31 cellular contexts compared by ENCODE assay signal in the genomic region with DNA sequence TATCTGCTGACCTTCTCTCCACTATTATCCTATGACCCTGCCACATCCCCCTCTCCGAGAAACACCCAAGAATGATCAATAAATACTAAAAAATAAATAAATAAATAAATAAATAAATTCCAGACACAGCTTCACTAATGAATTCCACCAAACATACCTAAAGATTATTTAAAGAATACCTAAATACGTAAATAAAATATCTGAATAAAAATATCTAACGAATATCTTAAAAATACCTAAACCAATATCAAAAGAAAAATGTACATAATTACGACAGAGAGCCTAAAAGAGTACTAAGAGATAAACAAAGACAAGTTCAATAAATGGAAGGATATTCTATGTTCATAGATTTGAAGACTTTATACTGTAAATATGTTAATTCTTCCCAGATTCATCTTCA.
"Had no signal": no experiment of that assay in that cellular context is flagged by ENCODE, and none has a peak within 500 bp of the region (broad histone marks: within the 10 kb centered on the region; RNA-seq: fewer than 3 reads in every experiment).

No MANE protein-coding gene starts in this region.

- H3K27me3 ChIP-seq: brain microvascular endothelial cell, esophagus squamous epithelium had no signal

- DNase-seq: activated CD4-positive, alpha-beta memory T cell treated with anti-CD3 and anti-CD28 coated beads, Interleukin-2, amount 10 ng/mL, durations not matched to agents 7 days and 5 days; activated CD4-positive, alpha-beta T cell treated with anti-CD3 and anti-CD28 coated beads for 1 hour; activated CD4-positive, alpha-beta T cell treated with anti-CD3 and anti-CD28 coated beads for 4 hours; activated CD4-positive, alpha-beta T cell treated with anti-CD3 and anti-CD28 coated beads, Interleukin-2, amount 10 ng/mL, durations not matched to agents 7 days and 5 days; activated CD4-positive, alpha-beta T cell treated with anti-CD3 and anti-CD28 coated beads, Interleukin-2, amount 50 U/mL, for 4 hours; activated CD8-positive, alpha-beta memory T cell treated with anti-CD3 and anti-CD28 coated beads, Interleukin-2, amount 50 U/mL, for 48 hours; activated gamma-delta T cell; activated naive CD4-positive, alpha-beta T cell; activated naive CD4-positive, alpha-beta T cell treated with anti-CD3 and anti-CD28 coated beads, Interleukin-2, amount 10 ng/mL, durations not matched to agents 7 days and 5 days; activated naive CD8-positive, alpha-beta T cell treated with anti-CD3 and anti-CD28 coated beads, Interleukin-2, amount 10 ng/mL, durations not matched to agents 7 days and 5 days; activated T-cell treated with anti-CD3 and anti-CD28 coated beads for 4 hours; activated T-cell treated with anti-CD3 and anti-CD28 coated beads, Interleukin-2, amount 50 U/mL, for 24 hours; activated T-cell treated with anti-CD3 and anti-CD28 coated beads, Interleukin-2, amount 50 U/mL, for 72 hours; amniotic stem cell; anterior cingulate cortex; brain microvascular endothelial cell; cortex of kidney; dermis blood vessel endothelial cell; effector CD4-positive, alpha-beta T cell; effector memory CD8-positive, alpha-beta T cell; esophagus squamous epithelium; foreskin melanocyte; head of caudate nucleus; T-helper 2 cell had no signal

- H3K27ac ChIP-seq: brain microvascular endothelial cell, epithelial cell of prostate, esophagus squamous epithelium, VCaP had no signal

- H3K9me3 ChIP-seq: esophagus squamous epithelium had no signal

- FAIRE-seq: astrocyte, bronchial epithelial cell, endothelial cell of umbilical vein had no signal

- ATAC-seq: activated naive CD4-positive, alpha-beta T cell treated with anti-CD3 and anti-CD28 coated beads, Interleukin-2, amount 50 U/mL, for 72 hours; activated T-cell treated with anti-CD3 and anti-CD28 coated beads, Interleukin-2, amount 50 U/mL, for 72 hours; effector memory CD8-positive, alpha-beta T cell; WTC11 had no signal

- H3K4me3 ChIP-seq: esophagus squamous epithelium had no signal

- H3K36me3 ChIP-seq: brain microvascular endothelial cell, esophagus squamous epithelium had no signal
